In the genomic region with DNA sequence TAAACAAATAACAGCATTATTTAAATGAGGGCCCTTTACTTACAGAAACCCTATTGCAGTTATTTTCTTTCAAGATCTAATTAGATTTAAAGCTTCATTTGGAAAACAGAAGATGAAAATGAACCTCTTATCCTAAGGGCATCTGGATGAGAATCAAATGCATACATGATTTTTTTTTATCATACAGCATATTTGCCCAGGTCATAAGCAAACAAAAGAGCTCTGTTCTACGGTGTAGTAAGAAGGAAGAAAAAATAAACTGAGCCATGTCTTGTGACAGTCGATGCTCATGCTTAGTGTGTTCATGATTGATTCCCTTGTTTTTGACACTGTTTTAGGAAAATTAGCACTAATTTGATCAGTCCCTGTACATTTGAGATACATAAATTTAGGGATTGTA, we compare ENCODE assay signal across 13 cellular contexts.
DNase-seq lines count a peak whose midpoint lies in the region; TF ChIP-seq lines count a peak whose summit lies in the region.
"Had no signal": no experiment of that assay in that cellular context is flagged by ENCODE, and none has a peak within 500 bp of the region (broad histone marks: within the 10 kb centered on the region; RNA-seq: fewer than 3 reads in every experiment).

No MANE protein-coding gene starts in this region.

- no peak overlapping the region for H3K27ac Mint-ChIP-seq in glutamatergic neuron (ENCODE audit: unreplicated experiment)
- H3K27ac Mint-ChIP-seq: B cell; CD4-positive, alpha-beta T cell; HFFc6 had no signal

- peaks cover 6% of the 10 kb centered on the region for H3K9me3 Mint-ChIP-seq in glutamatergic neuron (ENCODE audit: unreplicated experiment)
- H3K9me3 Mint-ChIP-seq: CD4-positive, alpha-beta T cell had no signal

- no peak for TF ChIP-seq CTCF in glutamatergic neuron (IDR thresholded peaks at IDR 0.05; ENCODE audit: partially characterized antibody, unreplicated experiment)

- H3K4me3 Mint-ChIP-seq in glutamatergic neuron (ENCODE audit: unreplicated experiment) = no peak overlapping the region
- H3K4me3 Mint-ChIP-seq: B cell; CD4-positive, alpha-beta T cell; HFFc6 had no signal

- H3K27me3 Mint-ChIP-seq in glutamatergic neuron (ENCODE audit: unreplicated experiment) = no peaks in the 10 kb centered on the region

- H3K36me3 Mint-ChIP-seq in glutamatergic neuron (ENCODE audit: unreplicated experiment) = no peaks in the 10 kb centered on the region

- in situ Hi-C loops in SK-MEL-5 (cut with HindIII; ENCODE audit: low pct_unique_long_range_greater_than_20kb, low sequenced_read_pairs) = no loop called here

- DNase-seq in COLO829 (ENCODE audit: low spot score) (peak; percentile 37), DMS53 treated with DMSO at 0.1 percent for 48 hours (lab: John Stamatoyannopoulos, UW; ENCODE audit: unreplicated experiment) (peak; percentile 41), NCI-H2029 (lab: John Stamatoyannopoulos, UW) (peak; percentile 15), SK-MEL-5 (ENCODE audit: low read depth, low spot score) (peak; percentile 92), NCI-H128 (lab: John Stamatoyannopoulos, UW; ENCODE audit: unreplicated experiment) (no peak), glutamatergic neuron (no peak), NCI-H446 (lab: John Stamatoyannopoulos, UW) (no peak)
- DNase-seq: C1 segment of cervical spinal cord; CD4-positive, alpha-beta T cell; DMS153; HCEC 1CT; HFFc6 had no signal

- no peaks in the 10 kb centered on the region for H3K4me1 Mint-ChIP-seq in glutamatergic neuron (ENCODE audit: low read depth, unreplicated experiment)
- H3K4me1 Mint-ChIP-seq: B cell had no signal

Comparison
In these comparisons a context has a peak if more than half of its experiments do, and no peak if none do; other contexts are left out.
1. DNase-seq: peak in COLO829 (single experiment), DMS53 treated with DMSO at 0.1 percent for 48 hours (single experiment), NCI-H2029 (single experiment) and SK-MEL-5 (single experiment); none in NCI-H128 (single experiment), glutamatergic neuron (single experiment) and NCI-H446 (0 of 2).